1 cellular context compared by ENCODE assay signal in genomic region chr7:84336303-84336702, GRCh38.
TF ChIP-seq lines count a peak whose summit lies in the region.

No MANE protein-coding gene starts in this region.

TF ChIP-seq in GM23338, 12 proteins besides CTCF, POLR2A, EP300 and RAD21 (continued from another document):
- TF ChIP-seq REST (IDR thresholded peaks at IDR 0.05; ENCODE audit: unreplicated experiment), result no peak
- TF ChIP-seq JUNB (IDR thresholded peaks at IDR 0.05; ENCODE audit: unreplicated experiment), result no peak
- TF ChIP-seq ZNF114 (CRISPR knock-in tag; IDR thresholded peaks at IDR 0.05), result no peak
- TF ChIP-seq ZNF331 (CRISPR knock-in tag; IDR thresholded peaks at IDR 0.05; ENCODE audit: low read depth), result no peak
- TF ChIP-seq EZH2phosphoT487 (IDR thresholded peaks at IDR 0.05; ENCODE audit: unreplicated experiment), result no peak
- no peak for TF ChIP-seq EZH2 (IDR thresholded peaks at IDR 0.05; ENCODE audit: low read depth, unreplicated experiment)
- TF ChIP-seq ETS1 (IDR thresholded peaks at IDR 0.05), result no peak
- TF ChIP-seq CREB1 (CRISPR knock-in tag; IDR thresholded peaks at IDR 0.05; ENCODE audit: low read depth), result no peak
